Comparison of ENCODE assay signal across 1 cellular context in the genomic region with DNA sequence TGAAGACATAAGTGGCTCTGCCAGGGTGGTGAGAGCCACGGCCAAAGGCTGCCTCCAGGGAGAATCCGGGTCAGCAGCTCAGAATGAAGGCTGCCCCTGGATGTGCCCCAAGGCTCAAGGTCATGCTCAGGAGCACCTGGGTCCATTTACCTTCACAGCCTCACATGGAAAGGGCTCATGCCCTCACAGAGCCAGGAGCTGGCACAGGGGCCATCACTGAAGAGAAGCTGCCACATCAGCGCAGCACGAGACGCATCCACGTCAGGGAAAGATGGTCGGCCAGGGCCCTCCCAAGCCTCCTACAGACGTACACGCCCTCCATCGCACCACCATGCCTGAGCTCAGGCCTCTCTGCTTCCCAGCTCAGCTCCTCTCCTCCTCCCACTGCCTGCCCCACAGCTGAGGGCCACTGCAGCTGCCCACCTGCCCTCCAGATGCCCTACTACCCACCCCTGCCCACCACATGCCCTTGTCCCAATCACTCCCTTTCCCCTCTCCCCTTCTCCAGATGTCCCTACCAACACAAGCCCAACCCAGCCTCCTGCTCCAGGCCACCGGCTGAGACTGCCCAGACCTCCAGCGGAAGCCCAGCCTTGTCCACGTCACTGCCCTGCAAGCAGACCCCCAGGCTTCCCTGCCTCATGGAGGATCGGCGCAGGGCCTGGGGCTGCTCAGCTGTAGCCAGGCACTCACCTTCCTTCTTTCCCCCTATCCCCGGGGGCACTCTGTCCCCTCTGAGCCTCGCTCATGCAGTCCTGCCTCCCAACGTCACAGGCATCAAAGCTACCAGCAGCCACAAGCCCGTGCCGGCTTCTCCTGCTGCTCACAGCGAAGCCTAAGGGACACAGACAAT.
TF ChIP-seq lines count a peak whose summit lies in the region.

No MANE protein-coding gene starts in this region.

TF ChIP-seq in IMR-90, 13 proteins besides CTCF, POLR2A, EP300 and RAD21:
- TF ChIP-seq RCOR1 (IDR thresholded peaks at IDR 0.05; ENCODE audit: insufficient replicate concordance, low read length) (no peak), MAZ (IDR thresholded peaks at IDR 0.05; ENCODE audit: borderline replicate concordance, low read depth, low read length) (no peak), NFE2L2 (IDR thresholded peaks at IDR 0.05; ENCODE audit: low read depth, low read length) (no peak), CEBPB (IDR thresholded peaks at IDR 0.05; ENCODE audit: low read depth, low read length) (no peak), RFX5 (IDR thresholded peaks at IDR 0.05; ENCODE audit: low read depth, low read length) (no peak), BHLHE40 (IDR thresholded peaks at IDR 0.05; ENCODE audit: low read depth, low read length) (no peak), CHD1 (IDR thresholded peaks at IDR 0.05; ENCODE audit: low read depth, low read length) (no peak), MAFK (IDR thresholded peaks at IDR 0.05; ENCODE audit: low read depth, low read length) (no peak), SMC3 (IDR thresholded peaks at IDR 0.05; ENCODE audit: low read depth, low read length) (no peak), FOS (IDR thresholded peaks at IDR 0.05; ENCODE audit: low read depth, low read length) (no peak), MXI1 (IDR thresholded peaks at IDR 0.05; ENCODE audit: borderline replicate concordance, low read depth, low read length) (no peak)
- TF ChIP-seq, protein P1, sequence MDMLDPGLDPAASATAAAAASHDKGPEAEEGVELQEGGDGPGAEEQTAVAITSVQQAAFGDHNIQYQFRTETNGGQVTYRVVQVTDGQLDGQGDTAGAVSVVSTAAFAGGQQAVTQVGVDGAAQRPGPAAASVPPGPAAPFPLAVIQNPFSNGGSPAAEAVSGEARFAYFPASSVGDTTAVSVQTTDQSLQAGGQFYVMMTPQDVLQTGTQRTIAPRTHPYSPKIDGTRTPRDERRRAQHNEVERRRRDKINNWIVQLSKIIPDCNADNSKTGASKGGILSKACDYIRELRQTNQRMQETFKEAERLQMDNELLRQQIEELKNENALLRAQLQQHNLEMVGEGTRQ (IDR thresholded peaks at IDR 0.05; ENCODE audit: low read depth, low read length) = no peak
- TF ChIP-seq, protein P2, sequence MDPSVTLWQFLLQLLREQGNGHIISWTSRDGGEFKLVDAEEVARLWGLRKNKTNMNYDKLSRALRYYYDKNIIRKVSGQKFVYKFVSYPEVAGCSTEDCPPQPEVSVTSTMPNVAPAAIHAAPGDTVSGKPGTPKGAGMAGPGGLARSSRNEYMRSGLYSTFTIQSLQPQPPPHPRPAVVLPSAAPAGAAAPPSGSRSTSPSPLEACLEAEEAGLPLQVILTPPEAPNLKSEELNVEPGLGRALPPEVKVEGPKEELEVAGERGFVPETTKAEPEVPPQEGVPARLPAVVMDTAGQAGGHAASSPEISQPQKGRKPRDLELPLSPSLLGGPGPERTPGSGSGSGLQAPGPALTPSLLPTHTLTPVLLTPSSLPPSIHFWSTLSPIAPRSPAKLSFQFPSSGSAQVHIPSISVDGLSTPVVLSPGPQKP (IDR thresholded peaks at IDR 0.05; ENCODE audit: borderline replicate concordance, low read depth, low read length) = no peak
TF ChIP-seq in IMR-90: peak in this region for 0.
